Comparison of ENCODE assay signal across 8 cellular contexts in the genomic region with DNA sequence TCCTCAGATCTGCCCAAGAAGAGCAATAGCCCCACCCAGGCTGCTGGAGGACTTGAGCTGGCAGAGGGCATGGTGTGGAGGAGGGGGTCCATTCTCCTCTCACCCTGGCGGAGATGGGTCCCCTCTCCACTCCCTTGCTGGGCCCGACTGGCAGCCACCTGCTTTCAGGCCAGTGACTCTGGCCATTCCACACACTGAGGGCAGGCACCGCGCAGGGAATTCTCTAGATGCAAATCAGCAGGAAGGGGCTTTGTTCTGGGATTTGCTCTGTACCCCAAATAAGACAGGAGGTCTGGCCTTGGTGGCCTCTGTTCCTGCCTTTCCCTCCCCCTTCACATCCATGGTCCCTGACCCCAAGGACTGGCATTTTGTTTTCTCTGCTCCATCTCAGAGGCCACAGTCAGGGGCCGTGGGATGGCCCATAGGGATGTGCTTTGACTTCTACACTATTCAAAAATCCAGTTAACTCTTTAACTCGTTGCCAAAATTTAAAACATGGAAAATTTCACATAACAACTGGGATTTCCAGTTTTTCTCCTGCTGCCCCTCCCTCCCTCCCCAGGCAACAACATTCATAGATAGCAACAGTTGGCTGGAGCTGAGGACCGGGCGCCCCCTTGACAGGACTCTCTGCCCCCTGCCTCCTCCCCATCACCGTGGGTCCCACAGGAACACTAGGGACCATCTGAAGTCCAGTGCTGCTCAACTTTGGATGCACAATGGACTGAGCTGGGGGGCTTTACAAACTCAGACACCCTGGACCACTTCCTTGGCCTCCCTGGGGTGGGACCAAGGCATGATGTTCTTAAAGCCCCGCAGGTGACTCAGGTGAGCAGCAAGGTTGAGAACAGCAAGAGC. TPM values are rescaled to one million over a fixed set of nuclear protein-coding genes. Genes with fewer than 3 reads are reported as not detected.
A peak's percentile ranks its signal among the peaks of the same experiment; 100 is the strongest.
DNase-seq lines count a peak whose midpoint lies in the region; ATAC-seq and TF ChIP-seq lines count a peak whose summit lies in the region.
"Had no signal": no experiment of that assay in that cellular context is flagged by ENCODE, and none has a peak within 500 bp of the region (broad histone marks: within the 10 kb centered on the region; RNA-seq: fewer than 3 reads in every experiment).

No MANE protein-coding gene starts in this region.

- no peaks in the 10 kb centered on the region for H3K79me2 ChIP-seq in PC-3 (ENCODE audit: low read length)

- no peaks in the 10 kb centered on the region for H3K27me3 ChIP-seq in PC-3 (ENCODE audit: low read length)
- H3K27me3 ChIP-seq in thyroid gland: no peaks in the 10 kb centered on the region

- TF ChIP-seq POLR2A in thyroid gland (IDR thresholded peaks at IDR 0.05): no peak

- no peaks in the 10 kb centered on the region for H3F3A ChIP-seq in PC-3 (ENCODE audit: low read length, unreplicated experiment)

- H3K36me3 ChIP-seq in PC-3 (ENCODE audit: low read depth, low read length): no peaks in the 10 kb centered on the region
- H3K36me3 ChIP-seq in mucosa of descending colon (ENCODE audit: low read depth): no peaks in the 10 kb centered on the region
- peaks cover 0 to 3% of the 10 kb centered on the region in 2 donors for H3K36me3 ChIP-seq in thyroid gland

- H2AFZ ChIP-seq in PC-3 (ENCODE audit: low read length): no peak overlapping the region

- H3K4me3 ChIP-seq in PC-3 (ENCODE audit: low read length): no peak overlapping the region
- no peak overlapping the region for H3K4me3 ChIP-seq in coronary artery
- H3K4me3 ChIP-seq in mucosa of descending colon: no peak overlapping the region
- no peak overlapping the region for H3K4me3 ChIP-seq in thyroid gland (replicated peaks in 1 of 3)

- intact Hi-C loops in PC-3 (cut with micrococcal nuclease) (no loop called here), mucosa of descending colon (cut with DNase I, micrococcal nuclease) (no loop called here), thyroid gland (cut with DNase I) (no loop called here)

- CTCF ChIA-PET in PC-3 (lab: Charles Lee): interaction anchor here (1.3 kb wide), 1 partner anchor 86 kb away, joined by 4 read pairs; no protein-coding TSS in a partner anchor

- POLR2A ChIA-PET in PC-3 (lab: Charles Lee; ENCODE audit: unreplicated experiment): no interaction called here

- H4K20me1 ChIP-seq in PC-3 (ENCODE audit: low read length): no peaks in the 10 kb centered on the region

- H3K27ac ChIP-seq in PC-3 (ENCODE audit: low read length) (no peak overlapping the region), coronary artery (peak overlapping the region; percentile 55 to 78), thyroid gland (peak overlapping the region in 2 of 3 donors; percentile 64 to 75)

- H3K4me1 ChIP-seq in PC-3 (ENCODE audit: insufficient read depth, low read length) (peaks cover 9% of the 10 kb centered on the region), mucosa of descending colon (ENCODE audit: low read depth) (peaks cover 2% of the 10 kb centered on the region), thyroid gland (peaks cover 20 to 33% of the 10 kb centered on the region in 2 donors)

- no peak overlapping the region for H3K9ac ChIP-seq in PC-3 (ENCODE audit: low read length)

- no peak for DNase-seq in PC-3
- peak; percentile 69 for DNase-seq in coronary artery (ENCODE audit: low spot score)
- peak in 2 of 3 donors; percentile 2 to 44 for DNase-seq in mucosa of descending colon
- peak in 1 of 2 donors; percentile 23 for DNase-seq in thyroid gland
- DNase-seq in SW480 (ENCODE audit: low spot score): no peak
- DNase-seq: stimulated activated naive CD8-positive, alpha-beta T cell treated with anti-CD3 and anti-CD28 coated beads, Interleukin-15, Interleukin-2, amounts not matched to agents 100 U/mL and 50 U/mL, for 24 hours had no signal

- no peak overlapping the region for H3K4me2 ChIP-seq in PC-3 (ENCODE audit: low read length)

- no TSS peak for BruUV-seq in PC-3 (replicated peaks; lab: Mats Ljungman, UMichigan)

- H3K9me2 ChIP-seq in PC-3 (replicated peaks; ENCODE audit: low read length): no peaks in the 10 kb centered on the region

- ATAC-seq in PC-3: peak; percentile 1; the same call in 1 of the 2 replicates
- ATAC-seq in mucosa of descending colon: no peak
- no peak for ATAC-seq in esophagus mucosa
- ATAC-seq in HG03442 (IDR thresholded peaks at IDR 0.05; ENCODE audit: unreplicated experiment): no peak
- ATAC-seq: stimulated activated naive CD8-positive, alpha-beta T cell treated with anti-CD3 and anti-CD28 coated beads, Interleukin-15, Interleukin-2, amounts not matched to agents 100 U/mL and 50 U/mL, for 24 hours had no signal

- TF ChIP-seq CTCF in PC-3 (conservative IDR thresholded peaks at IDR 0.05; ENCODE audit: low read depth, low read length): no peak
- TF ChIP-seq CTCF in coronary artery (IDR thresholded peaks at IDR 0.05): no peak
- TF ChIP-seq CTCF in mucosa of descending colon (IDR thresholded peaks at IDR 0.05): no peak
- TF ChIP-seq CTCF in thyroid gland (IDR thresholded peaks at IDR 0.05): no peak

- WGBS in thyroid gland, 2 donors: 68 to 79% methylated on average over 6 to 10 of the region's 10 CpGs

- H3K9me3 ChIP-seq in PC-3 (ENCODE audit: low read length) (no peaks in the 10 kb centered on the region), mucosa of descending colon (no peaks in the 10 kb centered on the region), thyroid gland (no peaks in the 10 kb centered on the region)

RNA-seq across cellular contexts. Expression of gene PPIF, which starts 33.9 kb away (rescaled TPM):
- total RNA-seq in PC-3 (2014; rRNA removed): 381 and 472 TPM in 2 replicates
- total RNA-seq in mucosa of descending colon: 10 to 100 TPM; 54.6 to 88.5 (median 77.3) TPM
- 10 to 100 TPM; 31.4 to 70.1 (median 52.3) TPM for total RNA-seq in thyroid gland
- total RNA-seq in esophagus mucosa: 77.8 TPM

Comparison
In these comparisons a context has a peak if more than half of its experiments do, and no peak if none do; other contexts are left out.
1. DNase-seq: peak in coronary artery (single experiment) and mucosa of descending colon (2 of 3); none in PC-3 (single experiment) and SW480 (single experiment).